1 cellular context compared by ENCODE assay signal in genomic region chr7:112206238-112207105, GRCh38.
TF ChIP-seq lines count a peak whose summit lies in the region.

Gene DOCK4 (minus strand): TSS chr7:112206399. CDS start chr7:112206138, 261 bp downstream.
Gene ZNF277 (plus strand): TSS chr7:112206695. CDS start chr7:112206717, 22 bp downstream.

TF ChIP-seq in SK-N-SH, 30 proteins besides CTCF, POLR2A, EP300 and RAD21 (continued from another document):
- TF ChIP-seq, protein P1, sequence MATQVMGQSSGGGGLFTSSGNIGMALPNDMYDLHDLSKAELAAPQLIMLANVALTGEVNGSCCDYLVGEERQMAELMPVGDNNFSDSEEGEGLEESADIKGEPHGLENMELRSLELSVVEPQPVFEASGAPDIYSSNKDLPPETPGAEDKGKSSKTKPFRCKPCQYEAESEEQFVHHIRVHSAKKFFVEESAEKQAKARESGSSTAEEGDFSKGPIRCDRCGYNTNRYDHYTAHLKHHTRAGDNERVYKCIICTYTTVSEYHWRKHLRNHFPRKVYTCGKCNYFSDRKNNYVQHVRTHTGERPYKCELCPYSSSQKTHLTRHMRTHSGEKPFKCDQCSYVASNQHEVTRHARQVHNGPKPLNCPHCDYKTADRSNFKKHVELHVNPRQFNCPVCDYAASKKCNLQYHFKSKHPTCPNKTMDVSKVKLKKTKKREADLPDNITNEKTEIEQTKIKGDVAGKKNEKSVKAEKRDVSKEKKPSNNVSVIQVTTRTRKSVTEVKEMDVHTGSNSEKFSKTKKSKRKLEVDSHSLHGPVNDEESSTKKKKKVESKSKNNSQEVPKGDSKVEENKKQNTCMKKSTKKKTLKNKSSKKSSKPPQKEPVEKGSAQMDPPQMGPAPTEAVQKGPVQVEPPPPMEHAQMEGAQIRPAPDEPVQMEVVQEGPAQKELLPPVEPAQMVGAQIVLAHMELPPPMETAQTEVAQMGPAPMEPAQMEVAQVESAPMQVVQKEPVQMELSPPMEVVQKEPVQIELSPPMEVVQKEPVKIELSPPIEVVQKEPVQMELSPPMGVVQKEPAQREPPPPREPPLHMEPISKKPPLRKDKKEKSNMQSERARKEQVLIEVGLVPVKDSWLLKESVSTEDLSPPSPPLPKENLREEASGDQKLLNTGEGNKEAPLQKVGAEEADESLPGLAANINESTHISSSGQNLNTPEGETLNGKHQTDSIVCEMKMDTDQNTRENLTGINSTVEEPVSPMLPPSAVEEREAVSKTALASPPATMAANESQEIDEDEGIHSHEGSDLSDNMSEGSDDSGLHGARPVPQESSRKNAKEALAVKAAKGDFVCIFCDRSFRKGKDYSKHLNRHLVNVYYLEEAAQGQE (IDR thresholded peaks at IDR 0.05; ENCODE audit: low read depth, low read length), result peak; percentile 74; the same call in 1 of the 2 replicates
- TF ChIP-seq TEAD4 (IDR thresholded peaks at IDR 0.05; ENCODE audit: borderline replicate concordance, insufficient read depth) (no peak), TCF12 (IDR thresholded peaks at IDR 0.05) (0 out of 2 replicates have a peak, but pooled peaks have one; percentile 5), PBX3 (IDR thresholded peaks at IDR 0.05) (no peak; the same call in 1 of the 2 replicates), ELF1 (IDR thresholded peaks at IDR 0.05) (peak; percentile 100), SIN3A (IDR thresholded peaks at IDR 0.05; ENCODE audit: borderline replicate concordance, low read depth, low read length) (peak; percentile 59; the same call in 1 of the 2 replicates), RXRA (IDR thresholded peaks at IDR 0.05; ENCODE audit: borderline replicate concordance, low read depth) (no peak), RCOR1 (IDR thresholded peaks at IDR 0.05; ENCODE audit: low read length) (no peak), POLR2AphosphoS5 (IDR thresholded peaks at IDR 0.05; ENCODE audit: low read depth, low read length) (peak; percentile 76), MAX (IDR thresholded peaks at IDR 0.05; ENCODE audit: low read depth) (peak; percentile 42; the same call in 1 of the 2 replicates), YY1 (IDR thresholded peaks at IDR 0.05; ENCODE audit: low read depth) (peak; percentile 94), FOXJ3 (CRISPR knock-in tag; IDR thresholded peaks at IDR 0.05) (no peak), GABPA (IDR thresholded peaks at IDR 0.05; ENCODE audit: low read depth) (peak; percentile 75), NFIC (IDR thresholded peaks at IDR 0.05; ENCODE audit: borderline replicate concordance) (no peak; the same call in 1 of the 2 replicates), IRF3 (IDR thresholded peaks at IDR 0.05; ENCODE audit: low read depth, low read length) (peak; percentile 29; the same call in 1 of the 2 replicates), MEF2A (IDR thresholded peaks at IDR 0.05; ENCODE audit: borderline replicate concordance, low read depth) (no peak), FOXM1 (IDR thresholded peaks at IDR 0.05; ENCODE audit: low read depth) (0 out of 2 replicates have a peak, but pooled peaks have one; percentile 16), SMC3 (IDR thresholded peaks at IDR 0.05; ENCODE audit: low read depth, low read length) (peak; percentile 21; the same call in 1 of the 2 replicates)
- TF ChIP-seq, protein P2, sequence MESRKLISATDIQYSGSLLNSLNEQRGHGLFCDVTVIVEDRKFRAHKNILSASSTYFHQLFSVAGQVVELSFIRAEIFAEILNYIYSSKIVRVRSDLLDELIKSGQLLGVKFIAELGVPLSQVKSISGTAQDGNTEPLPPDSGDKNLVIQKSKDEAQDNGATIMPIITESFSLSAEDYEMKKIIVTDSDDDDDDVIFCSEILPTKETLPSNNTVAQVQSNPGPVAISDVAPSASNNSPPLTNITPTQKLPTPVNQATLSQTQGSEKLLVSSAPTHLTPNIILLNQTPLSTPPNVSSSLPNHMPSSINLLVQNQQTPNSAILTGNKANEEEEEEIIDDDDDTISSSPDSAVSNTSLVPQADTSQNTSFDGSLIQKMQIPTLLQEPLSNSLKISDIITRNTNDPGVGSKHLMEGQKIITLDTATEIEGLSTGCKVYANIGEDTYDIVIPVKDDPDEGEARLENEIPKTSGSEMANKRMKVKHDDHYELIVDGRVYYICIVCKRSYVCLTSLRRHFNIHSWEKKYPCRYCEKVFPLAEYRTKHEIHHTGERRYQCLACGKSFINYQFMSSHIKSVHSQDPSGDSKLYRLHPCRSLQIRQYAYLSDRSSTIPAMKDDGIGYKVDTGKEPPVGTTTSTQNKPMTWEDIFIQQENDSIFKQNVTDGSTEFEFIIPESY (IDR thresholded peaks at IDR 0.05; ENCODE audit: borderline replicate concordance, low read depth), result no peak
- TF ChIP-seq, protein P3, sequence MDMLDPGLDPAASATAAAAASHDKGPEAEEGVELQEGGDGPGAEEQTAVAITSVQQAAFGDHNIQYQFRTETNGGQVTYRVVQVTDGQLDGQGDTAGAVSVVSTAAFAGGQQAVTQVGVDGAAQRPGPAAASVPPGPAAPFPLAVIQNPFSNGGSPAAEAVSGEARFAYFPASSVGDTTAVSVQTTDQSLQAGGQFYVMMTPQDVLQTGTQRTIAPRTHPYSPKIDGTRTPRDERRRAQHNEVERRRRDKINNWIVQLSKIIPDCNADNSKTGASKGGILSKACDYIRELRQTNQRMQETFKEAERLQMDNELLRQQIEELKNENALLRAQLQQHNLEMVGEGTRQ (IDR thresholded peaks at IDR 0.05; ENCODE audit: borderline replicate concordance, low read depth, low read length), result no peak
- TF ChIP-seq, protein P4, sequence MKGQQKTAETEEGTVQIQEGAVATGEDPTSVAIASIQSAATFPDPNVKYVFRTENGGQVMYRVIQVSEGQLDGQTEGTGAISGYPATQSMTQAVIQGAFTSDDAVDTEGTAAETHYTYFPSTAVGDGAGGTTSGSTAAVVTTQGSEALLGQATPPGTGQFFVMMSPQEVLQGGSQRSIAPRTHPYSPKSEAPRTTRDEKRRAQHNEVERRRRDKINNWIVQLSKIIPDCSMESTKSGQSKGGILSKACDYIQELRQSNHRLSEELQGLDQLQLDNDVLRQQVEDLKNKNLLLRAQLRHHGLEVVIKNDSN (IDR thresholded peaks at IDR 0.05; ENCODE audit: borderline replicate concordance, low read depth), result no peak
